In the genomic region with DNA sequence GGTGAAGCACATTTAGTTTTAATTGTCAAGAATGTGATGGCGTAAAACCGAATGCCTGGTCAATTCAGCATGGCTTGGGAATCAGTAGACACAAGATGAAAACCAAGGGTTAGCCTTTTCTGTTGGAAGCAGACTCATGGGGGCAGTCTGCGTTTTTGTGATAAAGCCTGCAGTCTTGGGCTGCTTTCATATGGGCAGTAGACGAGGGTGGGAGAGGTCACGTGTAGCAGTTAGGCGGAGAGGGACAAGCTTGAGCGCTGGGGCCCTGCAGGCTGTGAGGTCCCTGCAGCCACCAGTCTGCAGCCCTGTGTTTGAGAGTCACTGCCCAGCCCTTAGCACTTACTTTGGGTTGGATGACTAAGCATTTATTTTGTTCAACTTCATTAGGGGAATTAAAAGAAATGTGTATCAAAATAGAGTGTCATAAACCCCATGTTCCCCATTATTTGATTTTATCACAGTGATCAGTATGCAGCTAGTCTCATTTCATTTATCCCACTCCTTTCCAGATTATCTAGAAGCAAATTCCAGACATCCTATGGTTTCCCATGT, we compare ENCODE assay signal across 1 cellular context.
A peak's percentile ranks its signal among the peaks of the same experiment; 100 is the strongest.
TF ChIP-seq lines count a peak whose summit lies in the region.

No MANE protein-coding gene starts in this region.

TF ChIP-seq in H1, 55 proteins besides CTCF, POLR2A, EP300 and RAD21:
- TF ChIP-seq CTBP2 (IDR thresholded peaks at IDR 0.05; ENCODE audit: borderline replicate concordance, insufficient read depth, insufficient read length, low read length) (no peak), MAFK (IDR thresholded peaks at IDR 0.05; ENCODE audit: low read depth, low read length) (0 out of 2 replicates have a peak, but pooled peaks have one; percentile 7), PHF8 (conservative IDR thresholded peaks at IDR 0.05; ENCODE audit: low read depth, low read length) (no peak), POLR2AphosphoS5 (IDR thresholded peaks at IDR 0.05; ENCODE audit: low read depth, low read length) (no peak)
